Comparison of ENCODE assay signal across 11 cellular contexts in the genomic region with DNA sequence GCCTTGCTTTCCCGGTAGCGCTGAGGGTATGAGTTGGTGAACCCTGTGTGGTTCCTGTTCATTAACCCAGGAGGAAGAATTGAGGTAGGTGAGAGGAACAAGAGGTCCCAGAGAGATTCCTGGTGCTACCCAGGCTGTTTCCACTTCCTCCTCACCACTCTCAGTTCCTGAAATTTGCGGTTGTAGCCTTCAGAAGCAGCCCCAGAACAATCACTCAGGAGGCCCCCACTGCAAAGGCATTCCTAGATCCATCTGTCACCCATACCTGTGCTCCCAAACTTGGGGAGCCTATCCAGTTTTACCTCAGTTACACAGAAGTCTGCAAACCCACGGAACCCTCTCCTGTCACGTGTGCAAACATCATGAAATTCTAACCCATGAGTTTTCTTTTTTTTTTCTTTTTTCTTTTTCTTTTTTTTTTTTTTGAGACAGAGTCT. TPM values are rescaled to one million over a fixed set of nuclear protein-coding genes. Genes with fewer than 3 reads are reported as not detected.
DNase-seq lines count a peak whose midpoint lies in the region; ATAC-seq, FAIRE-seq and TF ChIP-seq lines count a peak whose summit lies in the region.
"Had no signal": no experiment of that assay in that cellular context is flagged by ENCODE, and none has a peak within 500 bp of the region (broad histone marks: within the 10 kb centered on the region; RNA-seq: fewer than 3 reads in every experiment).

No MANE protein-coding gene starts in this region.

- POLR2A ChIA-PET in GM10248 (lab: Yijun Ruan, JAX), result no interaction called here

- ATAC-seq in GM19438 (IDR thresholded peaks at IDR 0.05; ENCODE audit: low read depth, unreplicated experiment), result peak; percentile 86
- ATAC-seq in HG03095 (IDR thresholded peaks at IDR 0.05; ENCODE audit: unreplicated experiment), result peak; percentile 72

- no peaks in the 10 kb centered on the region for H3K9me3 ChIP-seq in tibial nerve

- no peak for TF ChIP-seq POLR2A in tibial nerve (IDR thresholded peaks at IDR 0.05)

- no peaks in the 10 kb centered on the region for H3K27me3 ChIP-seq in tibial nerve

- CTCF ChIA-PET in GM10248 (lab: Yijun Ruan, JAX), result interaction anchor here (0.9 to 1.4 kb wide), 2 partner anchors 26 to 80 kb away, joined by 3 read pairs; no protein-coding TSS in a partner anchor

- DNase-seq in GM10248 (ENCODE audit: extremely low spot score) (peak; percentile 49), SIG-M5 treated with dmso at 0.1 percent for 504 hours (lab: John Stamatoyannopoulos, UW; ENCODE audit: unreplicated experiment) (peak; percentile 77), caudate nucleus (lab: John Stamatoyannopoulos, UW) (no peak), tibial nerve (ENCODE audit: low spot score in 2 of 2) (no peak), H4 (ENCODE audit: low spot score) (no peak), frontal cortex (ENCODE audit: low spot score in 2 of 2) (no peak)
- DNase-seq: dermis blood vessel endothelial cell, mammary epithelial cell, NCI-H1694 had no signal

- no peaks in the 10 kb centered on the region for H3K36me3 ChIP-seq in tibial nerve

- FAIRE-seq in frontal cortex (lab: Jason Lieb, UNC), result no peak

- TF ChIP-seq CTCF in GM10248 (IDR thresholded peaks at IDR 0.05; ENCODE audit: control extremely low read depth, extremely low read depth, low read depth, missing control alignments) (no peak), tibial nerve (IDR thresholded peaks at IDR 0.05) (no peak)

- H3K27ac ChIP-seq in caudate nucleus (ENCODE audit: low read depth, low read length) (no peak overlapping the region), tibial nerve (no peak overlapping the region)

- peak in 1 of 2 donors; percentile 48 for TF ChIP-seq EP300 in tibial nerve (IDR thresholded peaks at IDR 0.05)

- H3K4me3 ChIP-seq in tibial nerve, result no peak overlapping the region

- peaks cover 0 to 3% (median 0%) of the 10 kb centered on the region in 4 donors for H3K4me1 ChIP-seq in tibial nerve

- 73 to 87% methylated on average over 5 of the region's 5 CpGs for WGBS in tibial nerve, 2 donors

RNA-seq across cellular contexts. Expression of a gene that starts 9.0 kb away (rescaled TPM):
- total RNA-seq in tibial nerve, result 10 to 100 TPM; 29.3 to 52.4 (median 34.5) TPM
- total RNA-seq in H4 (2014; rRNA removed; shearing (Covaris generic)), result 10.8 and 28.5 TPM in 2 replicates
- total RNA-seq in frontal cortex, result 56.7 TPM

Comparison
In these comparisons a context has a peak if more than half of its experiments do, and no peak if none do; other contexts are left out.
1. DNase-seq: peak in GM10248 (single experiment) and SIG-M5 treated with dmso at 0.1 percent for 504 hours (single experiment); none in caudate nucleus (0 of 61), tibial nerve (0 of 2), H4 (single experiment) and frontal cortex (0 of 2).